ENCODE assay signal across 25 cellular contexts in the genomic region with DNA sequence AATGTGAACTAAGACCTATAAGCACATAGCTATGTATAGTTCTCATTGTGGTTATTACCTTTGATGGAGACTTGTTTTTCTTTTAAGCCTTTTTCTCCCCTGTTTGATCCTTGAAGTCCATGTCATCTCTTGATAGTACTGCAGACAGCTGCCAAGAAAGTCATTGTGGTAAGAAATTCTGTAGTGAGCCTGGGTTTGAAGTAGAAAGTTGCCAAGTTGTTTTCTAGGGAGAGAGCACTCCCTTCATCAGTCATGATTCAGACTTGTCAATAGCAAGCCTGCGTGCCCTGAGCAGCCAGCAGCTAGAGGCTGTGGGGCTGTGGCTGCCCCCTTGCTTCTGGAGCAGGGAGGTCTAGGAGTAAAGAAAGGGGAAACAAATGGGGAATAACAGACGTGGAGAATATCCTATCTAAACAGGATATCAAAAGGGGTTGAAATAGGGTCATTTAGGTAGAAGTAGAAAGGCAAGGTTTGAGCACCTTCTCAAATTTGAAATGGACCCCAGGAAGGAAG. TPM values are rescaled to one million over a fixed set of nuclear protein-coding genes. Genes with fewer than 3 reads are reported as not detected.
DNase-seq lines count a peak whose midpoint lies in the region; ATAC-seq, FAIRE-seq and TF ChIP-seq lines count a peak whose summit lies in the region.
"Had no signal": no experiment of that assay in that cellular context is flagged by ENCODE, and none has a peak within 500 bp of the region (broad histone marks: within the 10 kb centered on the region; RNA-seq: fewer than 3 reads in every experiment).

No MANE protein-coding gene starts in this region.

- H3K18ac ChIP-seq in H1 (ENCODE audit: extremely low read depth, low read length) (no peak overlapping the region), mesendoderm (ENCODE audit: low read length) (no peak overlapping the region)

- peak; percentile 39 to 55 for TF ChIP-seq RAD21 in H1 (IDR thresholded peaks at IDR 0.05 in 1 of 2, conservative IDR thresholded peaks at IDR 0.05 in 1 of 2; ENCODE audit: low read depth in 2 of 2, low read length in 2 of 2)

- H3K23ac ChIP-seq in H1 (ENCODE audit: insufficient read length) = no peak overlapping the region
- H3K23ac ChIP-seq in mesendoderm (ENCODE audit: low read length) = no peak overlapping the region

- H3K9me3 ChIP-seq in mammary epithelial cell (replicated peaks; ENCODE audit: insufficient read depth, low read length) (no peaks in the 10 kb centered on the region), breast epithelium (no peaks in the 10 kb centered on the region), H1 (ENCODE audit: insufficient read depth in 2 of 2, low read depth in 1 of 2, low read length in 1 of 2) (no peaks in the 10 kb centered on the region; a peak in 1 of 4 replicates)

- H2AFZ ChIP-seq in mammary epithelial cell (ENCODE audit: low read depth, low read length) = no peak overlapping the region
- no peak overlapping the region for H2AFZ ChIP-seq in H1 (ENCODE audit: low read length)
- H2AFZ ChIP-seq: GM23248, PC-9 had no signal

- no peaks in the 10 kb centered on the region for H3K79me2 ChIP-seq in mammary epithelial cell (ENCODE audit: insufficient read depth, low read length)
- H3K79me2 ChIP-seq in H1 (ENCODE audit: control insufficient read depth in 1 of 2, insufficient read depth in 2 of 2, low read length in 2 of 2) = no peaks in the 10 kb centered on the region
- peaks cover under 1% of the 10 kb centered on the region for H3K79me2 ChIP-seq in mesendoderm (ENCODE audit: control insufficient read depth, insufficient read depth, low read length)

- no peak overlapping the region for H2BK20ac ChIP-seq in H1 (ENCODE audit: low read length)

- TF ChIP-seq POLR2A in breast epithelium (IDR thresholded peaks at IDR 0.05) = no peak
- TF ChIP-seq POLR2A in H1 (IDR thresholded peaks at IDR 0.05; ENCODE audit: control extremely low read depth in 1 of 2, low read depth in 2 of 2, low read length in 2 of 2) = no peak

- TF ChIP-seq EP300 in H1 (IDR thresholded peaks at IDR 0.05; ENCODE audit: borderline replicate concordance in 1 of 2, low read depth in 2 of 2, low read length in 2 of 2) = no peak

- H2BK120ac ChIP-seq in H1 (replicated peaks; ENCODE audit: low read depth, low read length) = no peak overlapping the region
- H2BK120ac ChIP-seq in mesendoderm (ENCODE audit: low read depth, low read length) = no peak overlapping the region

- H3K9ac ChIP-seq in mammary epithelial cell (ENCODE audit: insufficient read depth, low read length) (no peak overlapping the region), H1 (replicated peaks in 1 of 4; ENCODE audit: extremely low read depth in 1 of 4, low read depth in 3 of 4, low read length in 3 of 4) (no peak overlapping the region), mesendoderm (ENCODE audit: low read length) (no peak overlapping the region)
- H3K9ac ChIP-seq: GM23248 had no signal

- H2BK15ac ChIP-seq in H1 (ENCODE audit: low read length) = no peak overlapping the region
- H2BK15ac ChIP-seq in mesendoderm (replicated peaks; ENCODE audit: low read depth) = no peak overlapping the region

- ATAC-seq in Right ventricle myocardium superior (ENCODE audit: poor library complexity) (no peak), HG02763 (IDR thresholded peaks at IDR 0.05; ENCODE audit: unreplicated experiment) (no peak)
- ATAC-seq: CD8-positive, alpha-beta T cell had no signal

- H3K4me1 ChIP-seq in mammary epithelial cell (ENCODE audit: insufficient read depth, low read length) (no peaks in the 10 kb centered on the region), breast epithelium (no peaks in the 10 kb centered on the region), H1 (replicated peaks in 1 of 4; ENCODE audit: control insufficient read depth in 3 of 4, insufficient read depth in 4 of 4, low read length in 3 of 4) (no peaks in the 10 kb centered on the region), mesendoderm (ENCODE audit: control insufficient read depth, low read depth, low read length) (no peaks in the 10 kb centered on the region)

- TF ChIP-seq CTCF in mammary epithelial cell (conservative IDR thresholded peaks at IDR 0.05 in 1 of 2, IDR thresholded peaks at IDR 0.05 in 1 of 2; ENCODE audit: extremely low read depth in 1 of 2, insufficient read depth in 1 of 2, low read depth in 1 of 2, low read length in 2 of 2) = no peak
- TF ChIP-seq CTCF in breast epithelium (IDR thresholded peaks at IDR 0.05) = no peak
- peak; percentile 25 to 33 (median 29); a peak in 3 of 4 replicates for TF ChIP-seq CTCF in H1 (IDR thresholded peaks at IDR 0.05; ENCODE audit: control extremely low read depth in 1 of 3, insufficient read depth in 1 of 3, low read depth in 1 of 3, low read length in 3 of 3)

- CTCF ChIA-PET in mammary epithelial cell (lab: Charles Lee; ENCODE audit: low non-redundant PET) (no interaction called here), H1 (lab: Charles Lee; ENCODE audit: partially characterized antibody) (interaction anchor here (0.7 to 2.0 kb wide), 7 partner anchors 11 to 322 kb away, joined by 3 to 9 read pairs (median 3); no protein-coding TSS in a partner anchor)

- H3K79me1 ChIP-seq in H1 (ENCODE audit: low read depth, low read length) (no peaks in the 10 kb centered on the region), mesendoderm (ENCODE audit: low read length) (no peaks in the 10 kb centered on the region)

- H3K23me2 ChIP-seq in H1 (ENCODE audit: low read depth, low read length) = no peaks in the 10 kb centered on the region

- H4K8ac ChIP-seq in H1 (ENCODE audit: extremely low read depth, insufficient read depth, low read length) = no peak overlapping the region
- no peak overlapping the region for H4K8ac ChIP-seq in mesendoderm (ENCODE audit: low read depth, low read length)

- H2AK5ac ChIP-seq in H1 (ENCODE audit: low read depth, low read length) (no peak overlapping the region), mesendoderm (ENCODE audit: low read length) (no peak overlapping the region)

- H3K4ac ChIP-seq in H1 (replicated peaks; ENCODE audit: insufficient read length, low read depth, low read length) (no peak overlapping the region), mesendoderm (ENCODE audit: low read depth, low read length) (no peak overlapping the region)

- H3K4me3 ChIP-seq in mammary epithelial cell (replicated peaks in 1 of 3; ENCODE audit: insufficient read depth in 1 of 3, low read depth in 2 of 3, low read length in 3 of 3) (no peak overlapping the region), breast epithelium (no peak overlapping the region), H1 (ENCODE audit: extremely low read depth in 1 of 4, insufficient read depth in 2 of 4, low read depth in 3 of 4, low read length in 4 of 4) (no peak overlapping the region), mesendoderm (ENCODE audit: low read length) (no peak overlapping the region)
- H3K4me3 ChIP-seq: GM23248, PC-9, SK-N-MC had no signal

- no peak overlapping the region for H2BK12ac ChIP-seq in H1 (ENCODE audit: low read depth, low read length)

- POLR2A ChIA-PET in H1 (lab: Charles Lee; ENCODE audit: partially characterized antibody) = no interaction called here

- H4K20me1 ChIP-seq in mammary epithelial cell (ENCODE audit: insufficient read depth, low read length) (no peaks in the 10 kb centered on the region), H1 (replicated peaks in 1 of 2; ENCODE audit: control insufficient read depth in 1 of 2, insufficient read depth in 2 of 2, low read length in 2 of 2) (no peaks in the 10 kb centered on the region)

- no peak for FAIRE-seq in H1 (lab: Jason Lieb, UNC)
- FAIRE-seq: G401.6, GM12892 had no signal

- peak; percentile 35 for DNase-seq in mammary epithelial cell
- DNase-seq in breast epithelium (ENCODE audit: low spot score in 2 of 2) = no peak
- DNase-seq in H1 (ENCODE audit: low read depth in 1 of 2, low spot score in 2 of 2) = no peak
- DNase-seq in mesendoderm = peak; percentile 59
- no peak for DNase-seq in Right ventricle myocardium superior
- DNase-seq in H4 (ENCODE audit: low spot score) = no peak
- DNase-seq: 8988T; AML-193; C1 segment of cervical spinal cord; CD8-positive, alpha-beta T cell; GM23248; Kasumi-1; NCI-H1048; NCI-H1417 treated with DMSO at 0.1 percent for 48 hours; NCI-H187; NCI-H446 treated with DMSO at 0.1 percent for 48 hours; NCI-H69; PC-9; RPMI8226; SHP77 treated with DMSO at 0.1 percent for 48 hours had no signal

- no TSS peak for BruUV-seq in mammary epithelial cell (replicated peaks; lab: Mats Ljungman, UMichigan)

- H3K56ac ChIP-seq in H1 (replicated peaks; ENCODE audit: insufficient read length, low read depth, low read length) (no peak overlapping the region), mesendoderm (ENCODE audit: low read length) (no peak overlapping the region)

- H4K91ac ChIP-seq in H1 (replicated peaks; ENCODE audit: insufficient read length, low read length) = no peak overlapping the region

- no peak overlapping the region for H3K27ac ChIP-seq in mammary epithelial cell (ENCODE audit: insufficient read depth, low read depth, low read length)
- H3K27ac ChIP-seq in breast epithelium = no peak overlapping the region
- H3K27ac ChIP-seq in H1 (ENCODE audit: low read depth, low read length) = no peak overlapping the region
- H3K27ac ChIP-seq in mesendoderm (ENCODE audit: low read depth, low read length) = no peak overlapping the region
- H3K27ac ChIP-seq: GM23248, PC-9, SK-N-MC had no signal

- H3K27me3 ChIP-seq in mammary epithelial cell (ENCODE audit: insufficient read depth, low read length) (peaks cover 2% of the 10 kb centered on the region), breast epithelium (peaks cover 0 to under 1% of the 10 kb centered on the region in 2 donors), H1 (replicated peaks in 1 of 4; ENCODE audit: control insufficient read depth in 3 of 4, extremely low read depth in 1 of 4, insufficient read depth in 3 of 4, low read length in 3 of 4) (peaks cover 2 to 16% (median 12%) of the 10 kb centered on the region in 4 experiments), mesendoderm (ENCODE audit: insufficient read depth, low read length, poor library complexity) (no peaks in the 10 kb centered on the region)

- H2BK5ac ChIP-seq in H1 (ENCODE audit: low read depth, low read length) (no peak overlapping the region), mesendoderm (ENCODE audit: low read length) (no peak overlapping the region)

- 83% methylated on average over 2 of the region's 2 CpGs for WGBS in mammary epithelial cell (ENCODE audit: low coverage, missing lambda C conversion rate)
- WGBS in H1 (ENCODE audit: extremely low coverage in 1 of 2, insufficient coverage in 1 of 2, insufficient read length in 1 of 2, insufficient replicate concordance in 2 of 2, low coverage in 1 of 2, low lambda C conversion rate in 2 of 2, missing lambda C conversion rate in 1 of 2), 2 experiments = 49% methylated on average over 2 of the region's 2 CpGs; no CpG with 5 or more reads in 1 of the 2 experiments
- WGBS in mesendoderm (ENCODE audit: extremely low coverage, insufficient coverage, low lambda C conversion rate) = no CpG with 5 or more reads among the region's 2 CpGs

- no peak overlapping the region for H3K4me2 ChIP-seq in mammary epithelial cell (ENCODE audit: insufficient read depth, low read depth, low read length)
- no peak overlapping the region for H3K4me2 ChIP-seq in H1 (ENCODE audit: insufficient read depth in 1 of 2, low read depth in 2 of 2, low read length in 2 of 2)
- no peak overlapping the region for H3K4me2 ChIP-seq in mesendoderm (ENCODE audit: low read length)
- H3K4me2 ChIP-seq: PC-9 had no signal

- in situ Hi-C loops in mammary epithelial cell (cut with MboI; ENCODE audit: low sequenced_read_pairs in 2 of 2) = no loop called here

- intact Hi-C loops in mammary epithelial cell (cut with micrococcal nuclease) (no loop called here), breast epithelium (cut with DNase I; ENCODE audit: low total_unique reads) (no loop called here), Right ventricle myocardium superior (cut with DNase I) (no loop called here)

- dilution Hi-C loops in mammary epithelial cell (cut with HindIII; ENCODE audit: low sequenced_read_pairs) = no loop called here

- H4K5ac ChIP-seq in H1 (ENCODE audit: insufficient read length, low read depth, low read length) (no peak overlapping the region), mesendoderm (ENCODE audit: low read length) (no peak overlapping the region)

- H3K36me3 ChIP-seq in mammary epithelial cell (ENCODE audit: insufficient read depth, low read length) (no peaks in the 10 kb centered on the region), breast epithelium (no peaks in the 10 kb centered on the region), H1 (ENCODE audit: control insufficient read depth in 2 of 4, insufficient read depth in 4 of 4, low read length in 3 of 4) (no peaks in the 10 kb centered on the region), mesendoderm (ENCODE audit: control insufficient read depth, insufficient read depth, low read length) (no peaks in the 10 kb centered on the region)

- H3K14ac ChIP-seq in H1 (ENCODE audit: insufficient read length) = no peak overlapping the region

RNA-seq across cellular contexts. Expression of gene SP5, which starts 8.4 kb away (rescaled TPM):
- total RNA-seq in mammary epithelial cell (not detected), breast epithelium (1 to 10 TPM; 1.5 to 7.9 (median 5.8) TPM), Right ventricle myocardium superior (0.46 TPM)
- polyA plus RNA-seq in mammary epithelial cell (not detected), H1 (2011; rRNA removed) (0.17 and 0.46 TPM in 2 replicates)
- polyA minus RNA-seq in mammary epithelial cell = not detected
- total RNA-seq in H1 (2021; fragmentation: NEBNext Ultra II Directional; extraction: Animal tissue kit (Norgen Biotek cat#: 25700)) = 0.31 TPM in 1 of 2 replicates, not detected in the other
- polyA plus RNA-seq in H1 (2011; cell fraction: cytosol; rRNA removed) = 0.37 TPM
- polyA plus RNA-seq in H1 (2011; cell fraction: nucleus; rRNA removed) = 0.36 TPM
- polyA plus RNA-seq in H1 (2012, experiment 1 of 2) = 0.44 to 1.2 TPM (median 0.54 TPM) in 4 replicates
- 0.75 TPM for polyA plus RNA-seq in H1 (2012, experiment 2 of 2)
- polyA plus RNA-seq in H1 (2013, experiment 1 of 2) = 0.26 TPM
- polyA plus RNA-seq in H1 (2013, experiment 2 of 2) = 0.28 TPM
- not detected in 2 replicates for polyA minus RNA-seq in H1 (2011; rRNA and poly(A)+ RNA removed)
- not detected for polyA minus RNA-seq in H1 (2011; cell fraction: cytosol; rRNA and poly(A)+ RNA removed)
- not detected for polyA minus RNA-seq in H1 (2011; cell fraction: nucleus; rRNA and poly(A)+ RNA removed)
- polyA plus RNA-seq in mesendoderm (2013, experiment 1 of 2) = 176 TPM
- 197 TPM for polyA plus RNA-seq in mesendoderm (2013, experiment 2 of 2)
- not detected in 2 replicates for total RNA-seq in H4 (2014; rRNA removed; shearing (Covaris generic))
- total RNA-seq: CD8-positive, alpha-beta T cell; GM23248; MCF 10A had no signal
- polyA plus RNA-seq: GM23248 had no signal

RNA-seq across cellular contexts. Expression of gene ERICH2, which starts 46.7 kb away (rescaled TPM):
- total RNA-seq in mammary epithelial cell (1 to 10 TPM; 1.7 to 2.4 TPM), breast epithelium (under 1 TPM in 1 of 3 donors, not detected in 2; 0.80 TPM), Right ventricle myocardium superior (0.94 TPM)
- polyA plus RNA-seq in mammary epithelial cell (0.20 TPM), H1 (2011; rRNA removed) (0.20 TPM in 1 of 2 replicates, not detected in the other)
- not detected for polyA minus RNA-seq in mammary epithelial cell
- 2.0 and 2.1 TPM in 2 replicates for total RNA-seq in H1 (2021; fragmentation: NEBNext Ultra II Directional; extraction: Animal tissue kit (Norgen Biotek cat#: 25700))
- not detected for polyA plus RNA-seq in H1 (2011; cell fraction: cytosol; rRNA removed)
- polyA plus RNA-seq in H1 (2011; cell fraction: nucleus; rRNA removed) = not detected
- polyA plus RNA-seq in H1 (2012, experiment 1 of 2) = 0.66 to 2.6 TPM (median 1.9 TPM) in 4 replicates
- polyA plus RNA-seq in H1 (2012, experiment 2 of 2) = 0.96 TPM
- polyA plus RNA-seq in H1 (2013, experiment 1 of 2) = 1.5 TPM
- 1.4 TPM for polyA plus RNA-seq in H1 (2013, experiment 2 of 2)
- not detected in 2 replicates for polyA minus RNA-seq in H1 (2011; rRNA and poly(A)+ RNA removed)
- polyA minus RNA-seq in H1 (2011; cell fraction: cytosol; rRNA and poly(A)+ RNA removed) = not detected
- not detected for polyA minus RNA-seq in H1 (2011; cell fraction: nucleus; rRNA and poly(A)+ RNA removed)
- polyA plus RNA-seq in mesendoderm (2013, experiment 1 of 2) = 4.9 TPM
- polyA plus RNA-seq in mesendoderm (2013, experiment 2 of 2) = 4.9 TPM
- 0.68 and 1.1 TPM in 2 replicates for total RNA-seq in H4 (2014; rRNA removed; shearing (Covaris generic))
- total RNA-seq: CD8-positive, alpha-beta T cell; GM23248 had no signal
- polyA plus RNA-seq: GM23248 had no signal

Comparison
In these comparisons a context has a peak if more than half of its experiments do, and no peak if none do; other contexts are left out.
1. DNase-seq: peak in mammary epithelial cell (single experiment) and mesendoderm (single experiment); none in breast epithelium (0 of 2), H1 (0 of 2), Right ventricle myocardium superior (single experiment) and H4 (single experiment).
2. CTCF ChIP-seq: peak in H1 (3 of 3); none in mammary epithelial cell (0 of 2) and breast epithelium (0 of 3).